ENCODE assay signal across 1 cellular context in the genomic region with DNA sequence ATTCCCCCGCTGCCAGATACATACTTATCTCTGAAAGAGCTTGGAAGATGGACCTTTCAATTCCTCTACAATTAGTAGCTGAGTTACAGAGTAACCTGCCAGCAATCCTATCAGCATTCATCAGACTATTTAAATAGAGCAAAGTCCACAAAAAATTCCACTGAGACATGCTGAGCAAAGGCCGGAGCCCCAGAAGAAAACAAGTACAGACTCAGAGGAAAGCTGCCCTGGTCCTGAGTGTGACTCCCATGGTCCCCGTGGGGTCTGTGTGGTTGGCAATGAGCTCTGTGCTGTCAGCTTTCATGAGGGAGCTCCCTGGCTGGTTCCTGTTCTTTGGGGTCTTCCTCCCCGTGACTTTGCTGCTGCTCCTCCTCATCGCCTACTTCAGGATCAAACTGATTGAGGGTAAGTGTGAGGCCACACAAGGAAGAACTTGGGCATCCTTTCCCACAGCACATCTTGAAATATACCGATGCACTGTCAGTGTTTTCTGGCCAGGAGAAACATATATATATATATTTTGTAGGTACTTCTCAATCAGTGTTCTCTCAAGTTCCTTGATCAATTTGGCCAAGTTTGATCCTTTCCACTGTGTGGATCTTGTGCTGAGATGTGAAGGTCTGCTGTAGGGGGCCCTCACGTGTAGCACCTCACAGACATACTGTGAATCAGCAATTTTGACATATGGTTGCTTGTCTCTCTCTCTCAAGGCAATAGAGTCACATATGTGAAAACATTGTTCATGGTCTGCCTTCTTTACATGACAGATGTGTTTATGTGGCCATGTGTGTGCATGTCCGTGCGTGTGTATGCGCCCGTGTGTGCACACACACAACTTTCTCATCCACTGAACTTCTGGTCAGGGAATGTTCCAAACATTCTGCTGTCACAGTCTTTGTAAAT.
TF ChIP-seq lines count a peak whose summit lies in the region.

Gene SMLR1, plus strand, starts transcription at position 160 of the 903 bp plus-strand sequence. Its CDS starts 8 bp downstream, at position 168.

TF ChIP-seq in HepG2, 621 proteins besides CTCF, POLR2A, EP300 and RAD21 (continued from another document and continues in another):
- TF ChIP-seq ZNF317 (CRISPR knock-in tag; IDR thresholded peaks at IDR 0.05) (no peak), SP140L (CRISPR knock-in tag; IDR thresholded peaks at IDR 0.05; ENCODE audit: borderline replicate concordance) (peak; percentile 47; the same call in 1 of the 2 replicates), PHF8 (CRISPR knock-in tag; IDR thresholded peaks at IDR 0.05) (peak; percentile 70), PAX8 (CRISPR knock-in tag; IDR thresholded peaks at IDR 0.05; ENCODE audit: borderline replicate concordance) (peak; percentile 85; the same call in 1 of the 2 replicates), NCOA5 (CRISPR knock-in tag; IDR thresholded peaks at IDR 0.05) (no peak), ZBED4 (CRISPR knock-in tag; IDR thresholded peaks at IDR 0.05; ENCODE audit: borderline replicate concordance) (no peak), ZNF598 (CRISPR knock-in tag; IDR thresholded peaks at IDR 0.05; ENCODE audit: borderline replicate concordance) (no peak; the same call in 1 of the 2 replicates), HBP1 (CRISPR knock-in tag; IDR thresholded peaks at IDR 0.05; ENCODE audit: low read depth) (peak; percentile 94), MBNL3 (CRISPR knock-in tag; conservative IDR thresholded peaks at IDR 0.05) (no peak), CENPX (CRISPR knock-in tag; IDR thresholded peaks at IDR 0.05) (no peak), ZNF605 (CRISPR knock-in tag; IDR thresholded peaks at IDR 0.05) (peak; percentile 64), ZNF501 (CRISPR knock-in tag; IDR thresholded peaks at IDR 0.05) (peak; percentile 85), ELF4 (CRISPR knock-in tag; IDR thresholded peaks at IDR 0.05; ENCODE audit: borderline replicate concordance) (0 out of 2 replicates have a peak, but pooled peaks have one; percentile 52), CBFB (CRISPR knock-in tag; IDR thresholded peaks at IDR 0.05) (no peak), CBX2 (IDR thresholded peaks at IDR 0.05; ENCODE audit: low read depth, low read length) (no peak), CBX2 (CRISPR knock-in tag; IDR thresholded peaks at IDR 0.05; ENCODE audit: low read depth) (no peak), CREB1 (IDR thresholded peaks at IDR 0.05) (no peak), CREB1 (CRISPR knock-in tag; IDR thresholded peaks at IDR 0.05) (peak; percentile 80), ATRX (CRISPR knock-in tag; IDR thresholded peaks at IDR 0.05; ENCODE audit: borderline replicate concordance) (no peak), ZNF788 (CRISPR knock-in tag; IDR thresholded peaks at IDR 0.05; ENCODE audit: borderline replicate concordance) (0 out of 2 replicates have a peak, but pooled peaks have one; percentile 52), ZNF251 (CRISPR knock-in tag; IDR thresholded peaks at IDR 0.05) (no peak), ZXDC (CRISPR knock-in tag; IDR thresholded peaks at IDR 0.05) (no peak), ZNF558 (CRISPR knock-in tag; IDR thresholded peaks at IDR 0.05; ENCODE audit: borderline replicate concordance) (no peak), ISL2 (CRISPR knock-in tag; IDR thresholded peaks at IDR 0.05) (peak; percentile 91), ELF1 (CRISPR knock-in tag; IDR thresholded peaks at IDR 0.05) (no peak), NFKB2 (CRISPR knock-in tag; IDR thresholded peaks at IDR 0.05; ENCODE audit: borderline replicate concordance) (0 out of 2 replicates have a peak, but pooled peaks have one; percentile 60), AKAP8 (CRISPR knock-in tag; IDR thresholded peaks at IDR 0.05) (peak; percentile 71; the same call in 1 of the 2 replicates), SMARCE1 (IDR thresholded peaks at IDR 0.05; ENCODE audit: borderline replicate concordance) (no peak), CC2D1A (CRISPR knock-in tag; IDR thresholded peaks at IDR 0.05) (no peak)
- TF ChIP-seq, protein P1, sequence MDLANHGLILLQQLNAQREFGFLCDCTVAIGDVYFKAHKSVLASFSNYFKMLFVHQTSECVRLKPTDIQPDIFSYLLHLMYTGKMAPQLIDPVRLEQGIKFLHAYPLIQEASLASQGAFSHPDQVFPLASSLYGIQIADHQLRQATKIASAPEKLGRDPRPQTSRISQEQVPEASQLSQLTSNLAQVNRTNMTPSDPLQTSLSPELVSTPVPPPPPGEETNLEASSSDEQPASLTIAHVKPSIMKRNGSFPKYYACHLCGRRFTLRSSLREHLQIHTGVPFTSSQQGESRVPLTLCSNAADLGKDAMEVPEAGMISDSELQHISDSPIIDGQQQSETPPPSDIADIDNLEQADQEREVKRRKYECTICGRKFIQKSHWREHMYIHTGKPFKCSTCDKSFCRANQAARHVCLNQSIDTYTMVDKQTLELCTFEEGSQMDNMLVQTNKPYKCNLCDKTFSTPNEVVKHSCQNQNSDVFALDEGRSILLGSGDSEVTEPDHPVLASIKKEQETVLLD (CRISPR knock-in tag; IDR thresholded peaks at IDR 0.05; ENCODE audit: low read depth): 0 out of 2 replicates have a peak, but pooled peaks have one; percentile 34
- TF ChIP-seq, protein P2, sequence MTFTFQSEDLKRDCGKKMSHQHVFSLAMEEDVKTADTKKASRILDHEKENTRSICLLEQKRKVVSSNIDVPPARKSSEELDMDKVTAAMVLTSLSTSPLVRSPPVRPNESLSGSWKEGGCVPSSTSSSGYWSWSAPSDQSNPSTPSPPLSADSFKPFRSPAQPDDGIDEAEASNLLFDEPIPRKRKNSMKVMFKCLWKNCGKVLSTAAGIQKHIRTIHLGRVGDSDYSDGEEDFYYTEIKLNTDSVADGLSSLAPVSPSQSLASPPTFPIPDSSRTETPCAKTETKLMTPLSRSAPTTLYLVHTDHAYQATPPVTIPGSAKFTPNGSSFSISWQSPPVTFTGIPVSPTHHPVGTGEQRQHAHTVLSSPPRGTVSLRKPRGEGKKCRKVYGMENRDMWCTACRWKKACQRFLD (CRISPR knock-in tag; IDR thresholded peaks at IDR 0.05; ENCODE audit: borderline replicate concordance): no peak; the same call in 1 of the 2 replicates
- TF ChIP-seq, protein P3, sequence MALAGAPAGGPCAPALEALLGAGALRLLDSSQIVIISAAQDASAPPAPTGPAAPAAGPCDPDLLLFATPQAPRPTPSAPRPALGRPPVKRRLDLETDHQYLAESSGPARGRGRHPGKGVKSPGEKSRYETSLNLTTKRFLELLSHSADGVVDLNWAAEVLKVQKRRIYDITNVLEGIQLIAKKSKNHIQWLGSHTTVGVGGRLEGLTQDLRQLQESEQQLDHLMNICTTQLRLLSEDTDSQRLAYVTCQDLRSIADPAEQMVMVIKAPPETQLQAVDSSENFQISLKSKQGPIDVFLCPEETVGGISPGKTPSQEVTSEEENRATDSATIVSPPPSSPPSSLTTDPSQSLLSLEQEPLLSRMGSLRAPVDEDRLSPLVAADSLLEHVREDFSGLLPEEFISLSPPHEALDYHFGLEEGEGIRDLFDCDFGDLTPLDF (CRISPR knock-in tag; IDR thresholded peaks at IDR 0.05): no peak
- TF ChIP-seq, protein P4, sequence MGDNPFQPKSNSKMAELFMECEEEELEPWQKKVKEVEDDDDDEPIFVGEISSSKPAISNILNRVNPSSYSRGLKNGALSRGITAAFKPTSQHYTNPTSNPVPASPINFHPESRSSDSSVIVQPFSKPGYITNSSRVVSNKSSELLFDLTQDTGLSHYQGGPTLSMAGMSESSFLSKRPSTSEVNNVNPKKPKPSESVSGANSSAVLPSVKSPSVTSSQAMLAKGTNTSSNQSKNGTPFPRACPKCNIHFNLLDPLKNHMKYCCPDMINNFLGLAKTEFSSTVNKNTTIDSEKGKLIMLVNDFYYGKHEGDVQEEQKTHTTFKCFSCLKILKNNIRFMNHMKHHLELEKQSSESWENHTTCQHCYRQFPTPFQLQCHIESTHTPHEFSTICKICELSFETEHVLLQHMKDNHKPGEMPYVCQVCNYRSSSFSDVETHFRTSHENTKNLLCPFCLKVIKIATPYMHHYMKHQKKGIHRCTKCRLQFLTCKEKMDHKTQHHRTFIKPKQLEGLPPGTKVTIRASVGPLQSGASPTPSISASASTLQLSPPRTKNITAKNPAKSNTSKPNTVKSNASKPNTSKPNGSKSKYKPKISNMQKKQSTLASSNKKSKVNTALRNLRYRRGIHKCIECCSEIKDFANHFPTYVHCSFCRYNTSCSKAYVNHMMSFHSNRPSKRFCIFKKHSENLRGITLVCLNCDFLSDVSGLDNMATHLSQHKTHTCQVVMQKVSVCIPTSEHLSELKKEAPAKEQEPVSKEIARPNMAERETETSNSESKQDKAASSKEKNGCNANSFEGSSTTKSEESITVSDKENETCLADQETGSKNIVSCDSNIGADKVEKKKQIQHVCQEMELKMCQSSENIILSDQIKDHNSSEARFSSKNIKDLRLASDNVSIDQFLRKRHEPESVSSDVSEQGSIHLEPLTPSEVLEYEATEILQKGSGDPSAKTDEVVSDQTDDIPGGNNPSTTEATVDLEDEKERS (CRISPR knock-in tag; IDR thresholded peaks at IDR 0.05): no peak
- TF ChIP-seq, protein P5, sequence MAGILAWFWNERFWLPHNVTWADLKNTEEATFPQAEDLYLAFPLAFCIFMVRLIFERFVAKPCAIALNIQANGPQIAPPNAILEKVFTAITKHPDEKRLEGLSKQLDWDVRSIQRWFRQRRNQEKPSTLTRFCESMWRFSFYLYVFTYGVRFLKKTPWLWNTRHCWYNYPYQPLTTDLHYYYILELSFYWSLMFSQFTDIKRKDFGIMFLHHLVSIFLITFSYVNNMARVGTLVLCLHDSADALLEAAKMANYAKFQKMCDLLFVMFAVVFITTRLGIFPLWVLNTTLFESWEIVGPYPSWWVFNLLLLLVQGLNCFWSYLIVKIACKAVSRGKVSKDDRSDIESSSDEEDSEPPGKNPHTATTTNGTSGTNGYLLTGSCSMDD (CRISPR knock-in tag; IDR thresholded peaks at IDR 0.05): no peak
- TF ChIP-seq, protein P6, sequence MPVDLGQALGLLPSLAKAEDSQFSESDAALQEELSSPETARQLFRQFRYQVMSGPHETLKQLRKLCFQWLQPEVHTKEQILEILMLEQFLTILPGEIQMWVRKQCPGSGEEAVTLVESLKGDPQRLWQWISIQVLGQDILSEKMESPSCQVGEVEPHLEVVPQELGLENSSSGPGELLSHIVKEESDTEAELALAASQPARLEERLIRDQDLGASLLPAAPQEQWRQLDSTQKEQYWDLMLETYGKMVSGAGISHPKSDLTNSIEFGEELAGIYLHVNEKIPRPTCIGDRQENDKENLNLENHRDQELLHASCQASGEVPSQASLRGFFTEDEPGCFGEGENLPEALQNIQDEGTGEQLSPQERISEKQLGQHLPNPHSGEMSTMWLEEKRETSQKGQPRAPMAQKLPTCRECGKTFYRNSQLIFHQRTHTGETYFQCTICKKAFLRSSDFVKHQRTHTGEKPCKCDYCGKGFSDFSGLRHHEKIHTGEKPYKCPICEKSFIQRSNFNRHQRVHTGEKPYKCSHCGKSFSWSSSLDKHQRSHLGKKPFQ (CRISPR knock-in tag; IDR thresholded peaks at IDR 0.05; ENCODE audit: insufficient replicate concordance): no peak
- TF ChIP-seq, protein P7, sequence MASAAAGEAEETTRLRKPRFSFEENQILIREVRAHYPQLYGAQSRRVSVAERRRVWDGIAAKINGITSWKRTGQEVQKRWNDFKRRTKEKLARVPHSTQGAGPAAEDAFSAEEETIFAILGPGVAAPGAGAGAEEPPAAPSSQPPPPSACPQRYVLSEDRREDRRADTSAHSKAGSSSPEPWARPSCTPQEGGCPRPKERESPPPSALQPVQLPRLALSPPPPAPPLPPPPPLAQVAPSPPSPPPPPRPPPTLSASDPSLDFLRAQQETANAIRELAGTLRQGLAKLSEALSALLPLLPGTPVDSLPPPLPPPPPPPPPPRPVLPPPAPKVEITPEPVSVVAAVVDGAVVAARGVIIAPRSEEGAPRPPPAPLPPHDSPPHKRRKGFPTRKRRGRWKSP (CRISPR knock-in tag; IDR thresholded peaks at IDR 0.05): peak; percentile 13; the same call in 1 of the 2 replicates
